ENCODE assay signal across 16 cellular contexts in the genomic region with DNA sequence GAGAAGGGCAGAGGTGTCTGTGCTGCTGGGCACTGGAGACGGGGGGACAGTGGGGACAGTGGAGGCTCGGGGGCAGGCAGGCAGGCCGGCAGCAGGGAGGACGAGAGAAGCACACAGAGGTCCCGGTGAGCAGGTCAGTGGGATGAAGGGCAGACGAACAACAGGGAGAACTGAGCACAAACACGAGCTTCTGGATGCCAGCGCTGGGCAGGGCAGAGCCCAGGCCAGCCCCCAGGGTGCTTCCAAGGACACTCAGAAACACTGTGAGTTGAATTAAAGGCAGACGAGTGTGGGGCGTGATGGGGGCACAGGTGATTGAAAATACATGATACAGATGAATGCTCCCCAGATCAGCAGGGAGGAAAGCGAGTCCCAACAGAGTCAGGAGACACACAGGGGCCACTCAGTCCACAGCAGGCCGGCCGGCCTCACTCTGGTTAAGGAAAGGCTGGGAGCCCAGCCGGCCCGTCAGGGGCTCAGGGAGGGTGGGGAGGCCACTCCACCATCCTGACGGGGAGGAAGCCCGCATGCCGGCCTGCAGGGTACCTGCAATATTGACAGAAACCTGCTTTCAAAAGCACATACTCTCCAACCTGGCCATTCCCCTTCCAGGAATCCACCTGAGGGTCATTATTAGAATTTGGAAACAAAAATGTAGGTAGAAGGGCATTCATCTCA. TPM values are rescaled to one million over a fixed set of nuclear protein-coding genes. Genes with fewer than 3 reads are reported as not detected.
DNase-seq lines count a peak whose midpoint lies in the region; ATAC-seq and TF ChIP-seq lines count a peak whose summit lies in the region.
"Had no signal": no experiment of that assay in that cellular context is flagged by ENCODE, and none has a peak within 500 bp of the region (broad histone marks: within the 10 kb centered on the region; RNA-seq: fewer than 3 reads in every experiment).

No MANE protein-coding gene starts in this region.

- H3K27me3 Mint-ChIP-seq in activated naive CD4-positive, alpha-beta T cell treated with anti-CD3 and anti-CD28 coated beads, Interleukin-2, amount 10 ng/mL, durations not matched to agents 7 days and 5 days: no peaks in the 10 kb centered on the region
- H3K27me3 Mint-ChIP-seq: stimulated activated naive CD8-positive, alpha-beta T cell treated with anti-CD3 and anti-CD28 coated beads, Interleukin-15, Interleukin-2, amounts not matched to agents 100 ng/mL and 50 ng/mL, for 24 hours had no signal

- H3K4me1 ChIP-seq in mucosa of descending colon (ENCODE audit: low read depth) (peaks cover 15% of the 10 kb centered on the region), thyroid gland (peaks cover 25 to 39% of the 10 kb centered on the region in 2 donors)
- H3K4me1 ChIP-seq: breast epithelium had no signal

- peak in 1 of 2 donors; percentile 34 for TF ChIP-seq POLR2A in thyroid gland (IDR thresholded peaks at IDR 0.05)

- no peaks in the 10 kb centered on the region for H3K9me3 Mint-ChIP-seq in activated naive CD4-positive, alpha-beta T cell treated with anti-CD3 and anti-CD28 coated beads, Interleukin-2, amount 10 ng/mL, durations not matched to agents 7 days and 5 days
- H3K9me3 Mint-ChIP-seq: activated naive CD4-positive, alpha-beta T cell treated with anti-CD3 and anti-CD28 coated beads, Interleukin-2, amount 50 U/mL, for 72 hours; immature natural killer cell; stimulated activated naive CD8-positive, alpha-beta T cell treated with anti-CD3 and anti-CD28 coated beads, Interleukin-15, Interleukin-2, amounts not matched to agents 100 ng/mL and 50 ng/mL, for 24 hours had no signal

- WGBS in thyroid gland, 2 donors: 30 to 59% methylated on average over 18 of the region's 18 CpGs

- H3K9me3 ChIP-seq in mucosa of descending colon (no peaks in the 10 kb centered on the region), thyroid gland (no peaks in the 10 kb centered on the region)
- H3K9me3 ChIP-seq: breast epithelium had no signal

- no peak for ATAC-seq in Right ventricle myocardium superior (ENCODE audit: poor library complexity)
- ATAC-seq in mucosa of descending colon: no peak
- no peak for ATAC-seq in HG03439 (IDR thresholded peaks at IDR 0.05; ENCODE audit: unreplicated experiment)
- ATAC-seq: activated naive CD4-positive, alpha-beta T cell treated with anti-CD3 and anti-CD28 coated beads, Interleukin-2, amount 50 U/mL, for 72 hours; Panc1 had no signal

- H3K27ac ChIP-seq in thyroid gland: peak overlapping the region; percentile 59 to 87 (median 80)
- H3K27ac ChIP-seq: breast epithelium, dorsolateral prefrontal cortex had no signal

- H3K27ac Mint-ChIP-seq in activated naive CD4-positive, alpha-beta T cell treated with anti-CD3 and anti-CD28 coated beads, Interleukin-2, amount 10 ng/mL, durations not matched to agents 7 days and 5 days: no peak overlapping the region
- H3K27ac Mint-ChIP-seq: immature natural killer cell; stimulated activated naive CD8-positive, alpha-beta T cell treated with anti-CD3 and anti-CD28 coated beads, Interleukin-15, Interleukin-2, amounts not matched to agents 100 ng/mL and 50 ng/mL, for 24 hours had no signal

- H3K4me3 ChIP-seq in mucosa of descending colon (no peak overlapping the region), thyroid gland (replicated peaks in 1 of 3) (no peak overlapping the region)
- H3K4me3 ChIP-seq: breast epithelium, dorsolateral prefrontal cortex had no signal

- TF ChIP-seq CTCF in mucosa of descending colon (IDR thresholded peaks at IDR 0.05) (no peak), thyroid gland (IDR thresholded peaks at IDR 0.05) (no peak)

- no peaks in the 10 kb centered on the region for H3K27me3 ChIP-seq in thyroid gland
- H3K27me3 ChIP-seq: breast epithelium, dorsolateral prefrontal cortex had no signal

- H3K4me1 Mint-ChIP-seq in activated naive CD4-positive, alpha-beta T cell treated with anti-CD3 and anti-CD28 coated beads, Interleukin-2, amount 10 ng/mL, durations not matched to agents 7 days and 5 days: peaks cover 14% of the 10 kb centered on the region

- intact Hi-C loops in Right ventricle myocardium superior (cut with DNase I): no loop called here
- intact Hi-C loops in mucosa of descending colon (cut with DNase I, micrococcal nuclease): no loop called here
- intact Hi-C loops in thyroid gland (cut with DNase I): no loop called here

- H3K36me3 ChIP-seq in mucosa of descending colon (ENCODE audit: low read depth) (no peaks in the 10 kb centered on the region), thyroid gland (no peaks in the 10 kb centered on the region)
- H3K36me3 ChIP-seq: breast epithelium had no signal

- no peak overlapping the region for H3K4me3 Mint-ChIP-seq in activated naive CD4-positive, alpha-beta T cell treated with anti-CD3 and anti-CD28 coated beads, Interleukin-2, amount 10 ng/mL, durations not matched to agents 7 days and 5 days
- H3K4me3 Mint-ChIP-seq: immature natural killer cell; stimulated activated naive CD8-positive, alpha-beta T cell treated with anti-CD3 and anti-CD28 coated beads, Interleukin-15, Interleukin-2, amounts not matched to agents 100 ng/mL and 50 ng/mL, for 24 hours had no signal

- peak; percentile 1 for DNase-seq in activated naive CD4-positive, alpha-beta T cell treated with anti-CD3 and anti-CD28 coated beads, Interleukin-2, amount 50 U/mL, for 16 hours
- DNase-seq in activated naive CD4-positive, alpha-beta T cell treated with anti-CD3 and anti-CD28 coated beads, Interleukin-2, amount 10 ng/mL, durations not matched to agents 7 days and 5 days: no peak
- DNase-seq in Right ventricle myocardium superior (peak; percentile 33), mucosa of descending colon (peak in 2 of 3 donors; percentile 18 to 44), thyroid gland (peak; percentile 75), hypothalamus (lab: John Stamatoyannopoulos, UW) (no peak), 8988T (no peak)
- DNase-seq: immature natural killer cell, Karpas-422, NCI-H1105 treated with DMSO at 0.1 percent for 48 hours had no signal

- CTCF ChIA-PET in activated naive CD4-positive, alpha-beta T cell treated with anti-CD3 and anti-CD28 coated beads, Interleukin-2, amount 10 ng/mL, durations not matched to agents 7 days and 5 days (lab: Charles Lee): no interaction called here

- peaks cover 23% of the 10 kb centered on the region for H3K36me3 Mint-ChIP-seq in activated naive CD4-positive, alpha-beta T cell treated with anti-CD3 and anti-CD28 coated beads, Interleukin-2, amount 10 ng/mL, durations not matched to agents 7 days and 5 days
- H3K36me3 Mint-ChIP-seq: immature natural killer cell had no signal

RNA-seq across cellular contexts. Expression of a gene that starts 14.1 kb away (rescaled TPM):
- total RNA-seq in Right ventricle myocardium superior (6.9 TPM), mucosa of descending colon (10 to 100 TPM; 12.6 to 22.8 (median 12.7) TPM), thyroid gland (10 to 100 TPM in 3 of 4 donors, 1 to 10 TPM in 1; 7.6 to 15.5 (median 12.2) TPM)

Comparison
In these comparisons a context has a peak if more than half of its experiments do, and no peak if none do; other contexts are left out.
1. DNase-seq: peak in activated naive CD4-positive, alpha-beta T cell treated with anti-CD3 and anti-CD28 coated beads, Interleukin-2, amount 50 U/mL, for 16 hours (single experiment), Right ventricle myocardium superior (single experiment), mucosa of descending colon (2 of 3) and thyroid gland (2 of 2); none in activated naive CD4-positive, alpha-beta T cell treated with anti-CD3 and anti-CD28 coated beads, Interleukin-2, amount 10 ng/mL, durations not matched to agents 7 days and 5 days (single experiment), hypothalamus (0 of 51) and 8988T (single experiment).